ENCODE assay signal across 8 cellular contexts in genomic region chr6:32118782-32119628, GRCh38. TPM values are rescaled to one million over a fixed set of nuclear protein-coding genes. Genes with fewer than 3 reads are reported as not detected.
DNase-seq lines count a peak whose midpoint lies in the region; ATAC-seq and TF ChIP-seq lines count a peak whose summit lies in the region.

No MANE protein-coding gene starts in this region.

- peaks cover 10% of the 10 kb centered on the region for H3K4me1 Mint-ChIP-seq in activated CD4-positive, alpha-beta T cell treated with anti-CD3 and anti-CD28 coated beads, Interleukin-2, amount 10 ng/mL, durations not matched to agents 7 days and 5 days

- CTCF ChIA-PET in HCT116 (lab: Charles Lee): interaction anchor here (0.8 to 3.4 kb wide), 13 partner anchors 9 to 115 kb away, joined by 3 to 18 read pairs (median 4); partner anchors contain the start of genes AGPAT1, ATF6B, FKBPL and PBX2
- CTCF ChIA-PET in activated CD4-positive, alpha-beta T cell treated with anti-CD3 and anti-CD28 coated beads, Interleukin-2, amount 10 ng/mL, durations not matched to agents 7 days and 5 days (lab: Charles Lee): interaction anchor here (0.6 to 1.8 kb wide), 10 partner anchors 9 to 837 kb away, joined by 3 to 20 read pairs (median 4); partner anchors contain the start of genes ATF6B and FKBPL

- peaks cover 0 to 21% of the 10 kb centered on the region in 2 experiments; a peak in 2 of 4 replicates for H3K4me1 ChIP-seq in HCT116 (ENCODE audit: control insufficient read depth in 1 of 2, insufficient read depth in 2 of 2, low read length in 2 of 2)

- peak overlapping the region; percentile 28; the same call in 1 of the 2 replicates for H3K4me2 ChIP-seq in HCT116 (ENCODE audit: low read length)

- intact Hi-C loops in HCT116 (cut with micrococcal nuclease): loop anchor here (1.0 to 5.0 kb wide), 4 partner anchors 35 to 583 kb away; partner anchors contain the start of gene PPT2

- H2AFZ ChIP-seq in HCT116 (ENCODE audit: low read depth, low read length, poor library complexity, severe bottlenecking): no peak overlapping the region

- no peaks in the 10 kb centered on the region for H3K27me3 ChIP-seq in HCT116 (ENCODE audit: insufficient read depth, low read length)

- H3K9me2 ChIP-seq in HCT116 (ENCODE audit: insufficient read depth): no peaks in the 10 kb centered on the region

- H4K20me1 ChIP-seq in HCT116 (ENCODE audit: insufficient read depth): no peaks in the 10 kb centered on the region

- no peak for TF ChIP-seq POLR2A in HCT116 (IDR thresholded peaks at IDR 0.05; ENCODE audit: borderline replicate concordance, extremely low read depth, insufficient read depth, insufficient read length)

- peak; percentile 94 for TF ChIP-seq RAD21 in HCT116 (IDR thresholded peaks at IDR 0.05; ENCODE audit: low read depth)

- no peaks in the 10 kb centered on the region for H3K9me3 ChIP-seq in HCT116 (ENCODE audit: control insufficient read depth in 1 of 2, insufficient read depth in 1 of 2, low read depth in 1 of 2, low read length in 2 of 2)

- H3K4me3 ChIP-seq in HCT116 (replicated peaks in 1 of 2; ENCODE audit: low read depth in 1 of 2, low read length in 2 of 2) (no peak overlapping the region), choroid plexus epithelial cell (ENCODE audit: low read depth, low read length) (no peak overlapping the region)

- H3K4me3 Mint-ChIP-seq in activated CD4-positive, alpha-beta T cell treated with anti-CD3 and anti-CD28 coated beads, Interleukin-2, amount 10 ng/mL, durations not matched to agents 7 days and 5 days: no peak overlapping the region

- peaks cover 52% of the 10 kb centered on the region for H3K36me3 Mint-ChIP-seq in activated CD4-positive, alpha-beta T cell treated with anti-CD3 and anti-CD28 coated beads, Interleukin-2, amount 10 ng/mL, durations not matched to agents 7 days and 5 days (ENCODE audit: low read depth)

- peaks cover 16 to 21% of the 10 kb centered on the region in 2 experiments for H3K36me3 ChIP-seq in HCT116 (ENCODE audit: control insufficient read depth in 1 of 2, insufficient read depth in 2 of 2, low read length in 2 of 2)

- RAD21 ChIA-PET in HCT116 (lab: Charles Lee; ENCODE audit: low non-redundant PET in 1 of 2, low total read pairs in 2 of 2, uncharacterized antibody in 2 of 2, unreplicated experiment in 2 of 2): interaction anchor here in 1 of 2 experiments (1.0 kb wide), 1 partner anchor 10 kb away, joined by 4 read pairs; no protein-coding TSS in a partner anchor

- H3K27me3 Mint-ChIP-seq in activated CD4-positive, alpha-beta T cell treated with anti-CD3 and anti-CD28 coated beads, Interleukin-2, amount 10 ng/mL, durations not matched to agents 7 days and 5 days: no peaks in the 10 kb centered on the region

- no peaks in the 10 kb centered on the region; the same call in 1 of the 2 replicates for H3K79me2 ChIP-seq in HCT116 (ENCODE audit: insufficient read depth, low read length)

- DNase-seq in AG09319 (ENCODE audit: extremely low read depth, low read depth) (peak; percentile 79), HCT116 (ENCODE audit: low read depth, low spot score) (peak; percentile 59), NCI-H526 treated with DMSO at 0.1 percent for 48 hours (lab: John Stamatoyannopoulos, UW) (peak; percentile 49), choroid plexus epithelial cell (ENCODE audit: low read depth) (peak; percentile 95), left lobe of liver (ENCODE audit: low spot score) (peak; percentile 88)
- DNase-seq in activated CD4-positive, alpha-beta T cell treated with anti-CD3 and anti-CD28 coated beads, Interleukin-2, amount 10 ng/mL, durations not matched to agents 7 days and 5 days: peak; percentile 77
- peak; percentile 31 to 33 for DNase-seq in stimulated activated CD4-positive, alpha-beta T cell treated with anti-CD3 and anti-CD28 coated beads, Interleukin-1b, Interleukin-23, amount 100 ng/mL, for 1 hour (ENCODE audit: low read depth in 2 of 2)

- H3K27ac ChIP-seq in HCT116 (ENCODE audit: low read depth, low read length): no peak overlapping the region; the same call in 1 of the 2 replicates

- peak overlapping the region; percentile 81 for H3K27ac Mint-ChIP-seq in activated CD4-positive, alpha-beta T cell treated with anti-CD3 and anti-CD28 coated beads, Interleukin-2, amount 10 ng/mL, durations not matched to agents 7 days and 5 days

- ATAC-seq in HCT116 (peak; percentile 94), left lobe of liver (peak; percentile 95), GM21526 (IDR thresholded peaks at IDR 0.05; ENCODE audit: low FRiP score, unreplicated experiment) (no peak)

- no peaks in the 10 kb centered on the region for H3K9me3 Mint-ChIP-seq in activated CD4-positive, alpha-beta T cell treated with anti-CD3 and anti-CD28 coated beads, Interleukin-2, amount 10 ng/mL, durations not matched to agents 7 days and 5 days

- POLR2A ChIA-PET in HCT116 (lab: Charles Lee): no interaction called here
- POLR2A ChIA-PET in activated CD4-positive, alpha-beta T cell treated with anti-CD3 and anti-CD28 coated beads, Interleukin-2, amount 10 ng/mL, durations not matched to agents 7 days and 5 days (lab: Charles Lee): no interaction called here

- BruUV-seq in HCT116 (replicated peaks; lab: Mats Ljungman, UMichigan): no TSS peak

- peak; percentile 99 for TF ChIP-seq CTCF in AG09319 (IDR thresholded peaks at IDR 0.05; ENCODE audit: low read depth, low read length)
- peak; percentile 83 to 98 (median 92) for TF ChIP-seq CTCF in HCT116 (IDR thresholded peaks at IDR 0.05 in 2 of 3, conservative IDR thresholded peaks at IDR 0.05 in 1 of 3; ENCODE audit: borderline replicate concordance in 1 of 3, insufficient read depth in 1 of 3, low read depth in 2 of 3, low read length in 2 of 3)
- TF ChIP-seq CTCF in choroid plexus epithelial cell (conservative IDR thresholded peaks at IDR 0.05; ENCODE audit: low read depth, low read length): peak; percentile 98

- H3K9ac ChIP-seq in HCT116 (ENCODE audit: low read length): no peak overlapping the region

TF ChIP-seq in HCT116, 20 proteins besides CTCF, POLR2A, EP300 and RAD21:
- TF ChIP-seq JUND (IDR thresholded peaks at IDR 0.05) (no peak), EZH2phosphoT487 (IDR thresholded peaks at IDR 0.05; ENCODE audit: borderline replicate concordance) (no peak), CEBPB (IDR thresholded peaks at IDR 0.05; ENCODE audit: low read depth) (no peak), ZNF274 (IDR thresholded peaks at IDR 0.05; ENCODE audit: low read depth, low read length) (no peak), SRF (IDR thresholded peaks at IDR 0.05; ENCODE audit: low read depth) (no peak), POLR2AphosphoS5 (IDR thresholded peaks at IDR 0.05; ENCODE audit: low read depth, low read length) (peak; percentile 22; the same call in 1 of the 2 replicates)
TF ChIP-seq in HCT116: peak in this region for 1.

RNA-seq across cellular contexts. Expression of gene ATF6B, which starts 9.0 kb away (rescaled TPM):
- total RNA-seq in HCT116 (2021; ENCODE audit: unreplicated experiment): 63.9 TPM
- 55.7 and 75.2 TPM in 2 replicates for polyA plus RNA-seq in HCT116 (2012)
- total RNA-seq in activated CD4-positive, alpha-beta T cell treated with anti-CD3 and anti-CD28 coated beads, Interleukin-2, amount 10 ng/mL, durations not matched to agents 7 days and 5 days: 100 to 1,000 TPM; 141 to 142 TPM
- total RNA-seq in left lobe of liver: 31.7 TPM

RNA-seq across cellular contexts. Expression of gene TNXB, which starts 9.9 kb away (rescaled TPM):
- total RNA-seq in HCT116 (2021; ENCODE audit: unreplicated experiment) (8.5 TPM), left lobe of liver (13.7 TPM)
- 4.7 and 7.1 TPM in 2 replicates for polyA plus RNA-seq in HCT116 (2012)
- 1 to 10 TPM; 3.9 to 6.7 TPM for total RNA-seq in activated CD4-positive, alpha-beta T cell treated with anti-CD3 and anti-CD28 coated beads, Interleukin-2, amount 10 ng/mL, durations not matched to agents 7 days and 5 days

RNA-seq across cellular contexts. Expression of gene FKBPL, which starts 11.1 kb away (rescaled TPM):
- 11.2 TPM for total RNA-seq in HCT116 (2021; ENCODE audit: unreplicated experiment)
- polyA plus RNA-seq in HCT116 (2012): 8.8 and 12.2 TPM in 2 replicates
- total RNA-seq in activated CD4-positive, alpha-beta T cell treated with anti-CD3 and anti-CD28 coated beads, Interleukin-2, amount 10 ng/mL, durations not matched to agents 7 days and 5 days: 1 to 10 TPM; 6.6 to 7.8 TPM
- total RNA-seq in left lobe of liver: 2.2 TPM

RNA-seq across cellular contexts. Expression of gene PRRT1, which starts 32.7 kb away (rescaled TPM):
- total RNA-seq in HCT116 (2021; ENCODE audit: unreplicated experiment) (6.1 TPM), left lobe of liver (0.38 TPM)
- polyA plus RNA-seq in HCT116 (2012): 4.0 and 4.8 TPM in 2 replicates
- under 1 TPM; 0.17 to 0.23 TPM for total RNA-seq in activated CD4-positive, alpha-beta T cell treated with anti-CD3 and anti-CD28 coated beads, Interleukin-2, amount 10 ng/mL, durations not matched to agents 7 days and 5 days

RNA-seq across cellular contexts. Expression of gene PPT2, which starts 34.9 kb away (rescaled TPM):
- total RNA-seq in HCT116 (2021; ENCODE audit: unreplicated experiment): 21.0 TPM
- polyA plus RNA-seq in HCT116 (2012): 12.8 and 16.4 TPM in 2 replicates
- 1 to 10 TPM; 8.3 to 9.2 TPM for total RNA-seq in activated CD4-positive, alpha-beta T cell treated with anti-CD3 and anti-CD28 coated beads, Interleukin-2, amount 10 ng/mL, durations not matched to agents 7 days and 5 days
- total RNA-seq in left lobe of liver: 15.6 TPM

Comparison
In these comparisons a context has a peak if more than half of its experiments do, and no peak if none do; other contexts are left out.
1. DNase-seq: peak in every context shown above with its lines; median percentile 95 in choroid plexus epithelial cell; 88 in left lobe of liver; 79 in AG09319; 77 in activated CD4-positive, alpha-beta T cell treated with anti-CD3 and anti-CD28 coated beads, Interleukin-2, amount 10 ng/mL, durations not matched to agents 7 days and 5 days; 59 in HCT116; 49 in NCI-H526 treated with DMSO at 0.1 percent for 48 hours; 32 in stimulated activated CD4-positive, alpha-beta T cell treated with anti-CD3 and anti-CD28 coated beads, Interleukin-1b, Interleukin-23, amount 100 ng/mL, for 1 hour.